In the genomic region with DNA sequence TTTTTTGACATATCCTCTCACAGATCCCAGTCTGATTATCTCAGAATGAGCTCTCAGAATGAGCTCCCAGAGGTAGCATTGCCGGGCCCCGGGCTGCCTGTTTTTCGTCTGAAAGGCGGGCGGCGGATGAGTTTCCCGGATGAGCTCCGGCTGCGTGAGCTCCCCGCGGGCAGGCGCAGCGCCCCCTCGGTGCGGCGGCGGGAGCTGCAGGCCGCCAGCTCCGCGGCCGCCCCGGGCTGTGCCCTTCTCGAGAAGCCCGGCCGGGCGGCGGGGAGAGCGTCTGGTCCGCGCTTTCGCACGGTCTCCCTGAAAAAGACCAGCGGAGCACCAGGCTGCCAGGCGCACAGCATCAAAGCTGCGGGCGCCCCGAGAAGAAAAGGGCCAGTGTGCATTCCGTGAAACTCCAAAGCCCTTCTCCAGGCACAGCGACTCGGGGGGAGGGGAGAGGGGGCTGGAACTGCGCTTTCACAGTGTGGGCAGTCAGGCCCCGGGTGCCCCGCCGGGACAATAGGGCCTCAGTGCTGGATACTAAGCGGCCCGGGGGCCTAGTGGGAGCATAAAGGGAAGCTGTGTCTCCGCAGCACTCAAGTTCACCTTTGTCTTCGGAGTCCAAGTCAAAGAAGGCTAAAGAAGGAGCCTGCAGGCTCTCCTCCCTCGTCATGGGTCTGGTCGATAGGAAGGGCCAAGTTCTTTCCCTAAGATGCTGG, we compare ENCODE assay signal across 8 cellular contexts. TPM values are rescaled to one million over a fixed set of nuclear protein-coding genes. Genes with fewer than 3 reads are reported as not detected.
DNase-seq lines count a peak whose midpoint lies in the region; TF ChIP-seq lines count a peak whose summit lies in the region.

No MANE protein-coding gene starts in this region.

- peaks cover 11% of the 10 kb centered on the region for H3K4me1 ChIP-seq in OCI-LY1 (ENCODE audit: insufficient read depth, low read length, severe bottlenecking)
- H3K4me1 ChIP-seq in esophagus (ENCODE audit: control insufficient read depth in 2 of 2, insufficient read depth in 2 of 2, low read length in 1 of 2) = peaks cover 0 to 2% of the 10 kb centered on the region in 2 donors
- peaks cover 3% of the 10 kb centered on the region for H3K4me1 ChIP-seq in muscle layer of colon (ENCODE audit: insufficient read depth, low read length)

- WGBS in esophagus, 2 donors = 4% methylated on average over 46 to 50 of the region's 50 CpGs

- H3K79me2 ChIP-seq in OCI-LY1 (ENCODE audit: insufficient read depth, low read length) = no peaks in the 10 kb centered on the region

- H3K36me3 ChIP-seq in OCI-LY1 (ENCODE audit: insufficient read depth, low read length) = no peaks in the 10 kb centered on the region
- no peaks in the 10 kb centered on the region for H3K36me3 ChIP-seq in esophagus (ENCODE audit: control insufficient read depth in 2 of 2, insufficient read depth in 2 of 2, low read length in 1 of 2)
- no peaks in the 10 kb centered on the region for H3K36me3 ChIP-seq in muscle layer of colon (ENCODE audit: insufficient read depth, low read length)

- peak overlapping the region; percentile 58 for H3K4me3 ChIP-seq in OCI-LY1 (ENCODE audit: low read depth, low read length, poor library complexity, severe bottlenecking)
- peak overlapping the region; percentile 32 to 46 for H3K4me3 ChIP-seq in esophagus (ENCODE audit: low read depth in 1 of 2, low read length in 2 of 2)
- peak overlapping the region; percentile 34 to 71 for H3K4me3 ChIP-seq in muscle layer of colon (ENCODE audit: low read depth in 1 of 2, low read length in 2 of 2)

- H3K27ac ChIP-seq in OCI-LY1 (ENCODE audit: low read depth, low read length, poor library complexity, severe bottlenecking) (no peak overlapping the region), esophagus (ENCODE audit: low read depth in 2 of 2, low read length in 1 of 2) (no peak overlapping the region), muscle layer of colon (ENCODE audit: low read depth, low read length) (peak overlapping the region; percentile 22)

- H2AFZ ChIP-seq in OCI-LY1 (ENCODE audit: low read length) = peak overlapping the region; percentile 84

- TF ChIP-seq CTCF in GM20000 (IDR thresholded peaks at IDR 0.05; ENCODE audit: extremely low read depth, missing control alignments) = peak; percentile 86
- peak; percentile 85 for TF ChIP-seq CTCF in OCI-LY1 (IDR thresholded peaks at IDR 0.05; ENCODE audit: low read length)

- H3K4me2 ChIP-seq in OCI-LY1 (ENCODE audit: low read length) = peak overlapping the region; percentile 80

- H4K20me1 ChIP-seq in OCI-LY1 (ENCODE audit: insufficient read depth, low read length) = no peaks in the 10 kb centered on the region

- no peaks in the 10 kb centered on the region; the same call in 1 of the 2 replicates for H3K27me3 ChIP-seq in OCI-LY1 (ENCODE audit: insufficient read depth, low read length)
- H3K27me3 ChIP-seq in esophagus (ENCODE audit: control insufficient read depth in 1 of 2, insufficient read depth in 2 of 2, low read length in 2 of 2) = no peaks in the 10 kb centered on the region
- H3K27me3 ChIP-seq in muscle layer of colon (ENCODE audit: control insufficient read depth in 1 of 2, insufficient read depth in 2 of 2, low read length in 2 of 2) = no peaks in the 10 kb centered on the region

- DNase-seq in CMK (ENCODE audit: low read depth) (peak; percentile 42), GM20000 (ENCODE audit: low spot score) (peak; percentile 88), HT-29 (ENCODE audit: low spot score) (peak; percentile 83), activated T-cell treated with anti-CD3 and anti-CD28 coated beads for 48 hours (ENCODE audit: low read depth) (peak; percentile 85)
- DNase-seq in stimulated activated CD8-positive, alpha-beta memory T cell treated with anti-CD3 and anti-CD28 coated beads, Interleukin-4, amount 100 ng/mL, for 48 hours = peak; percentile 86

- H3F3A ChIP-seq in OCI-LY1 (ENCODE audit: insufficient read depth, low read length) = no peaks in the 10 kb centered on the region

- H3K9me3 ChIP-seq in OCI-LY1 (ENCODE audit: low read length) (no peaks in the 10 kb centered on the region), esophagus (ENCODE audit: control insufficient read depth in 2 of 2, insufficient read depth in 1 of 2, low read depth in 1 of 2, low read length in 1 of 2) (no peaks in the 10 kb centered on the region), muscle layer of colon (ENCODE audit: low read length) (no peaks in the 10 kb centered on the region)

- H3K9ac ChIP-seq in OCI-LY1 (ENCODE audit: low read length) (peak overlapping the region; percentile 59), muscle layer of colon (ENCODE audit: low read length) (peak overlapping the region; percentile 70)

- H3K9me2 ChIP-seq in OCI-LY1 (ENCODE audit: low read depth, low read length) = no peaks in the 10 kb centered on the region

RNA-seq across cellular contexts. Expression of gene SHC4, which starts 12.1 kb away (rescaled TPM):
- not detected in 2 replicates for total RNA-seq in HT-29 (2014; rRNA removed; shearing (Covaris generic))
- under 1 TPM; 0.08 to 0.12 TPM for polyA plus RNA-seq in esophagus
